In the genomic region with DNA sequence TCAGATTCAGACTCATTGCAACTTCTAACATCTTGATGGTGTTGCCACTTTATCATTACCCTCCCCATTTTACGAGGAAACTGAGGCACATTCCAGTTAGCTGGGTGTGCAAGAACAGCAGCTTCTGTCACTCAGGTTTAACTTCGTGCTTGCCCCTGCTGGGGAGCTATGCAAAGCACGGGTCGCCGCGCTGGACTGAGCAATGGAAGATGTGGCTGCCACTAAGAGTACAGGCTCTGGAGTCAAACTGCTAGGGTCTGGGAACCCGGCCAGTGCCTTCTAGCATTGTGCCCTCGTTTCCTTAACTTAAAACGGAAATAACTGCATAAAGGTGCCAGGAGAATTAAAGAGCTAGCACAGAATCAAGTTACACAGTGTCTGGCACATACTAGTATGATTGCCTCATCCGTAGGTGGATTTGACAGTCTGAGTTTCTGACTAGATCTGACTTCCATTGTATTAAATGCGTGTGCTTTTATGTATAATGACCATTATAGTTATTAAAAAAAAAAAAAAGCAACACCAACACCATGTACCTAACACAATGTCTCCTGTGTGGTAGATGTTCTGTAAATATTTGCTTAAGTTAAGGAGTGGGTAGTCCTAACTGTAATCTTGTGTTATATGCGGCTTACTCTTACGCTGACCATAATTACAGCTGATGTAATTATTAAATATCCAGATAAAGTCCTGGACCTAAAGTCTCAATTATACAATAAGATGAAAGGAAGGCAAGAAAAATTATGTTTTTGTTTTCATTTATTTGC, we compare ENCODE assay signal across 8 cellular contexts. TPM values are rescaled to one million over a fixed set of nuclear protein-coding genes. Genes with fewer than 3 reads are reported as not detected.
DNase-seq lines count a peak whose midpoint lies in the region; ATAC-seq and TF ChIP-seq lines count a peak whose summit lies in the region.

No MANE protein-coding gene starts in this region.

- DNase-seq in EH (ENCODE audit: low read depth) (peak; percentile 71), HS-5 (ENCODE audit: low read depth) (peak; percentile 49), RWPE2 (ENCODE audit: low spot score) (no peak), ascending aorta (ENCODE audit: low spot score in 2 of 2) (peak in 1 of 2 donors; percentile 87), hepatocyte (ENCODE audit: low spot score) (peak; percentile 68), retinal pigment epithelial cell (ENCODE audit: low read depth) (peak; percentile 60), putamen (ENCODE audit: low spot score) (no peak)

- peaks cover 34% of the 10 kb centered on the region for H3K79me2 ChIP-seq in hepatocyte

- no peak for TF ChIP-seq CTCF in RWPE2 (IDR thresholded peaks at IDR 0.05; ENCODE audit: poor library complexity, severe bottlenecking)
- peak in 1 of 3 experiments; percentile 11 for TF ChIP-seq CTCF in ascending aorta (IDR thresholded peaks at IDR 0.05)
- TF ChIP-seq CTCF in hepatocyte (IDR thresholded peaks at IDR 0.05; ENCODE audit: poor library complexity) = peak; percentile 17
- peak; percentile 21 for TF ChIP-seq CTCF in retinal pigment epithelial cell (conservative IDR thresholded peaks at IDR 0.05; ENCODE audit: low read depth, low read length)

- peak overlapping the region; percentile 98 for H2AFZ ChIP-seq in hepatocyte

- H3K4me3 ChIP-seq in RWPE2 (ENCODE audit: severe bottlenecking) = peak overlapping the region; percentile 55
- peak overlapping the region; percentile 74 for H3K4me3 ChIP-seq in ascending aorta
- H3K4me3 ChIP-seq in hepatocyte = peak overlapping the region; percentile 86
- peak overlapping the region; percentile 53 for H3K4me3 ChIP-seq in retinal pigment epithelial cell (ENCODE audit: low read length)

- H3K36me3 ChIP-seq in RWPE2 (ENCODE audit: low read depth) (peaks cover 16% of the 10 kb centered on the region), ascending aorta (peaks cover 0 to 26% of the 10 kb centered on the region in 2 donors), hepatocyte (replicated peaks; ENCODE audit: insufficient read depth, low read depth) (no peaks in the 10 kb centered on the region)

- H3K4me1 ChIP-seq in RWPE2 (ENCODE audit: insufficient read depth, poor library complexity, severe bottlenecking) (peaks cover 7% of the 10 kb centered on the region), ascending aorta (peaks cover 3 to 39% of the 10 kb centered on the region in 2 donors), hepatocyte (ENCODE audit: insufficient read depth) (peaks cover 28% of the 10 kb centered on the region)

- H3K27me3 ChIP-seq in RWPE2 (ENCODE audit: insufficient read depth, poor library complexity, severe bottlenecking) (no peaks in the 10 kb centered on the region), ascending aorta (no peaks in the 10 kb centered on the region), hepatocyte (no peaks in the 10 kb centered on the region)

- 15% methylated on average over 13 of the region's 13 CpGs for WGBS in hepatocyte (ENCODE audit: low lambda C conversion rate, missing lambda C conversion rate)

- peak overlapping the region; percentile 96 for H3K4me2 ChIP-seq in hepatocyte

- intact Hi-C loops in ascending aorta (cut with DNase I) = loop anchor here (1.0 to 10.0 kb wide), 5 partner anchors 23 to 671 kb away; a partner anchor contains a TSS

- H3K9me3 ChIP-seq in RWPE2 (ENCODE audit: severe bottlenecking) (no peaks in the 10 kb centered on the region), ascending aorta (no peaks in the 10 kb centered on the region), hepatocyte (ENCODE audit: low read depth) (no peaks in the 10 kb centered on the region)

- peak overlapping the region; percentile 90 for H3K27ac ChIP-seq in RWPE2 (ENCODE audit: poor library complexity, severe bottlenecking)
- H3K27ac ChIP-seq in ascending aorta = peak overlapping the region; percentile 90 to 93
- H3K27ac ChIP-seq in hepatocyte = peak overlapping the region; percentile 98

- H4K20me1 ChIP-seq in hepatocyte (ENCODE audit: insufficient read depth, poor library complexity, severe bottlenecking) = no peaks in the 10 kb centered on the region

- no peaks in the 10 kb centered on the region for H3K9me2 ChIP-seq in hepatocyte (replicated peaks; ENCODE audit: insufficient read depth)

- ATAC-seq in GM21447 (IDR thresholded peaks at IDR 0.05; ENCODE audit: unreplicated experiment) (peak; percentile 78), RWPE2 (ENCODE audit: low read depth) (peak; percentile 82)

RNA-seq across cellular contexts. Expression of a gene that starts 0.8 kb away (rescaled TPM):
- total RNA-seq in ascending aorta = 1.6 TPM
- 32.2 and 41.7 TPM in 2 replicates for total RNA-seq in hepatocyte
- 20.5 and 25.9 TPM in 2 replicates for polyA plus RNA-seq in hepatocyte

RNA-seq across cellular contexts. Expression of a gene that starts 23.0 kb away (rescaled TPM):
- total RNA-seq in ascending aorta = 309 TPM
- total RNA-seq in hepatocyte = 24.0 and 30.6 TPM in 2 replicates
- 45.6 and 54.7 TPM in 2 replicates for polyA plus RNA-seq in hepatocyte

RNA-seq across cellular contexts. Expression of a gene that starts 42.0 kb away (rescaled TPM):
- total RNA-seq in ascending aorta (40.0 TPM), hepatocyte (19.2 and 23.5 TPM in 2 replicates)
- polyA plus RNA-seq in hepatocyte = 20.1 and 26.8 TPM in 2 replicates

Comparison
In these comparisons a context has a peak if more than half of its experiments do, and no peak if none do; other contexts are left out.
1. DNase-seq: peak in EH (single experiment), HS-5 (single experiment), hepatocyte (single experiment) and retinal pigment epithelial cell (single experiment); none in RWPE2 (single experiment) and putamen (single experiment).
2. RNA of a gene that starts 0.8 kb away (total RNA-seq): 32.2 to 41.7 TPM in hepatocyte; 1.6 TPM in ascending aorta (single experiment); every median in the first group is over 10 times any median in the second.
3. Peak in every context shown above with its lines, with median percentiles within 50 percentile points of each other: H3K27ac ChIP-seq and H3K4me3 ChIP-seq.